10 cellular contexts compared by ENCODE assay signal in genomic region chr4:74402692-74403460, GRCh38. TPM values are rescaled to one million over a fixed set of nuclear protein-coding genes. Genes with fewer than 3 reads are reported as not detected.
DNase-seq lines count a peak whose midpoint lies in the region; ATAC-seq and TF ChIP-seq lines count a peak whose summit lies in the region.
"Had no signal": no experiment of that assay in that cellular context is flagged by ENCODE, and none has a peak within 500 bp of the region (broad histone marks: within the 10 kb centered on the region; RNA-seq: fewer than 3 reads in every experiment).

No MANE protein-coding gene starts in this region.

- peak; percentile 97 for ATAC-seq in GM18505 (IDR thresholded peaks at IDR 0.05; ENCODE audit: unreplicated experiment)
- ATAC-seq in GM21390 (IDR thresholded peaks at IDR 0.05; ENCODE audit: unreplicated experiment), result peak; percentile 93
- peak; percentile 92 for ATAC-seq in HG03064 (IDR thresholded peaks at IDR 0.05; ENCODE audit: low read depth, unreplicated experiment)
- ATAC-seq in PC-3, result no peak

- H3K27me3 ChIP-seq in right atrium auricular region (no peaks in the 10 kb centered on the region), PC-3 (ENCODE audit: low read length) (no peaks in the 10 kb centered on the region)

- H3K9me2 ChIP-seq in PC-3 (replicated peaks; ENCODE audit: low read length), result no peaks in the 10 kb centered on the region

- H4K20me1 ChIP-seq in PC-3 (ENCODE audit: low read length), result no peaks in the 10 kb centered on the region

- intact Hi-C loops in PC-3 (cut with micrococcal nuclease), result no loop called here

- no peak for TF ChIP-seq POLR2A in GM18505 (IDR thresholded peaks at IDR 0.05; ENCODE audit: borderline replicate concordance, extremely low read depth, insufficient read depth, insufficient read length)

- no TSS peak for BruUV-seq in PC-3 (replicated peaks; lab: Mats Ljungman, UMichigan)

- TF ChIP-seq CTCF in right atrium auricular region (IDR thresholded peaks at IDR 0.05), result no peak
- no peak for TF ChIP-seq CTCF in PC-3 (conservative IDR thresholded peaks at IDR 0.05; ENCODE audit: low read depth, low read length)

- no peak overlapping the region for H3K9ac ChIP-seq in PC-3 (ENCODE audit: low read length)

- H3K4me1 ChIP-seq in right atrium auricular region (no peaks in the 10 kb centered on the region), PC-3 (ENCODE audit: insufficient read depth, low read length) (peaks cover 5% of the 10 kb centered on the region)

- H3K27ac ChIP-seq in right atrium auricular region, result no peak overlapping the region
- H3K27ac ChIP-seq in PC-3 (ENCODE audit: low read length), result no peak overlapping the region

- H3F3A ChIP-seq in PC-3 (ENCODE audit: low read length, unreplicated experiment), result no peaks in the 10 kb centered on the region

- H3K79me2 ChIP-seq in PC-3 (ENCODE audit: low read length), result no peaks in the 10 kb centered on the region

- CTCF ChIA-PET in PC-3 (lab: Charles Lee), result no interaction called here

- H3K9me3 ChIP-seq in right atrium auricular region (no peaks in the 10 kb centered on the region), PC-3 (ENCODE audit: low read length) (no peaks in the 10 kb centered on the region)

- H3K4me3 ChIP-seq in right atrium auricular region, result no peak overlapping the region
- no peak overlapping the region for H3K4me3 ChIP-seq in PC-3 (ENCODE audit: low read length)

- no peak overlapping the region for H3K4me2 ChIP-seq in PC-3 (ENCODE audit: low read length)

- peak; percentile 58 for DNase-seq in OCI-M1 (lab: John Stamatoyannopoulos, UW)
- DNase-seq in dermis blood vessel endothelial cell, result no peak
- no peak for DNase-seq in central memory CD4-positive, alpha-beta T cell
- DNase-seq in right atrium auricular region (ENCODE audit: low spot score), result no peak
- DNase-seq in PC-3, result no peak
- DNase-seq: stimulated activated CD4-positive, alpha-beta T cell treated with anti-CD3 and anti-CD28 coated beads, Interleukin-12 subunit alpha, Interleukin-12 subunit beta, amount 100 ng/mL, for 4 hours had no signal

- H3K36me3 ChIP-seq in right atrium auricular region, result no peaks in the 10 kb centered on the region
- no peaks in the 10 kb centered on the region for H3K36me3 ChIP-seq in PC-3 (ENCODE audit: low read depth, low read length)

- no peak overlapping the region for H2AFZ ChIP-seq in PC-3 (ENCODE audit: low read length)

- POLR2A ChIA-PET in PC-3 (lab: Charles Lee; ENCODE audit: unreplicated experiment), result no interaction called here

RNA-seq across cellular contexts. Expression of gene EREG, which starts 37.9 kb away (rescaled TPM):
- total RNA-seq in dermis blood vessel endothelial cell (under 0.01 TPM in 2 replicates), right atrium auricular region (1 to 10 TPM in 1 of 2 donors, under 1 TPM in 1; 0.31 to 3.1 TPM), PC-3 (2014; rRNA removed) (1.3 and 2.2 TPM in 2 replicates)
- total RNA-seq: frontal cortex had no signal

RNA-seq across cellular contexts. Expression of gene AREG, which starts 42.1 kb away (rescaled TPM):
- total RNA-seq in dermis blood vessel endothelial cell (0.19 and 0.34 TPM in 2 replicates), right atrium auricular region (10 to 100 TPM; 26.6 to 31.3 TPM), PC-3 (2014; rRNA removed) (203 and 222 TPM in 2 replicates)
- total RNA-seq: frontal cortex had no signal

Comparison
In these comparisons a context has a peak if more than half of its experiments do, and no peak if none do; other contexts are left out.
1. RNA of gene AREG, which starts 42.1 kb away (total RNA-seq): 203 to 222 TPM in PC-3 and 26.6 to 31.3 TPM in right atrium auricular region; 0.19 to 0.34 TPM in dermis blood vessel endothelial cell; every median in the first group is over 10 times any median in the second.